Comparison of ENCODE assay signal across 31 cellular contexts in genomic region chr6:108535079-108535742, GRCh38.
"Had no signal": no experiment of that assay in that cellular context is flagged by ENCODE, and none has a peak within 500 bp of the region (broad histone marks: within the 10 kb centered on the region; RNA-seq: fewer than 3 reads in every experiment).

No MANE protein-coding gene starts in this region.

- H3K27ac ChIP-seq: adrenal gland, ascending aorta, breast epithelium, coronary artery, dorsolateral prefrontal cortex had no signal

- DNase-seq: activated CD4-positive, alpha-beta memory T cell treated with anti-CD3 and anti-CD28 coated beads for 36 hours; activated CD4-positive, alpha-beta T cell treated with anti-CD3 and anti-CD28 coated beads for 36 hours; activated CD4-positive, alpha-beta T cell treated with anti-CD3 and anti-CD28 coated beads, Interleukin-2, amount 10 ng/mL, durations not matched to agents 24 days and 14 days; activated CD4-positive, CD25-positive, alpha-beta regulatory T cell; activated CD4-positive, CD25-positive, alpha-beta regulatory T cell treated with anti-CD3 and anti-CD28 coated beads, Interleukin-2, amount 50 U/mL, for 72 hours; activated CD8-positive, alpha-beta memory T cell treated with anti-CD3 and anti-CD28 coated beads, Interleukin-2, amount 10 ng/mL, durations not matched to agents 7 days and 5 days; activated CD8-positive, alpha-beta memory T cell treated with anti-CD3 and anti-CD28 coated beads, Interleukin-2, amount 50 U/mL, for 4 hours; activated CD8-positive, alpha-beta T cell treated with anti-CD3 and anti-CD28 coated beads, Interleukin-2, amount 10 ng/mL, durations not matched to agents 7 days and 5 days; activated effector memory CD4-positive, alpha-beta T cell treated with anti-CD3 and anti-CD28 coated beads, Interleukin-2, amount 50 U/mL, for 16 hours; activated naive CD4-positive, alpha-beta T cell treated with anti-CD3 and anti-CD28 coated beads for 36 hours; activated naive CD8-positive, alpha-beta T cell treated with anti-CD3 and anti-CD28 coated beads for 36 hours; activated naive CD8-positive, alpha-beta T cell treated with anti-CD3 and anti-CD28 coated beads, Interleukin-2, amount 50 U/mL, for 24 hours; activated T-cell treated with anti-CD3 and anti-CD28 coated beads, Interleukin-2, amount 50 U/mL, for 1 hour; activated T-cell treated with anti-CD3 and anti-CD28 coated beads, Interleukin-2, amount 50 U/mL, for 48 hours; adrenal gland; amygdala; dorsolateral prefrontal cortex; effector memory CD4-positive, alpha-beta T cell; endodermal cell; foreskin fibroblast; T-helper 2 cell had no signal

- H3K36me3 Mint-ChIP-seq: activated CD4-positive, alpha-beta memory T cell treated with anti-CD3 and anti-CD28 coated beads for 36 hours; activated naive CD4-positive, alpha-beta T cell treated with anti-CD3 and anti-CD28 coated beads, Interleukin-2, amount 50 U/mL, for 24 hours; activated naive CD8-positive, alpha-beta T cell treated with anti-CD3 and anti-CD28 coated beads for 36 hours; brain had no signal

- H3K4me3 ChIP-seq: adrenal gland, ascending aorta, breast epithelium, coronary artery, dorsolateral prefrontal cortex had no signal

- H3K27me3 ChIP-seq: adrenal gland, ascending aorta, breast epithelium, dorsolateral prefrontal cortex had no signal

- H3K4me1 Mint-ChIP-seq: activated CD4-positive, alpha-beta T cell treated with anti-CD3 and anti-CD28 coated beads for 36 hours; activated CD4-positive, alpha-beta T cell treated with anti-CD3 and anti-CD28 coated beads, Interleukin-2, amount 10 ng/mL, durations not matched to agents 24 days and 14 days; activated CD8-positive, alpha-beta memory T cell treated with anti-CD3 and anti-CD28 coated beads, Interleukin-2, amount 10 ng/mL, durations not matched to agents 7 days and 5 days; activated naive CD4-positive, alpha-beta T cell treated with anti-CD3 and anti-CD28 coated beads, Interleukin-2, amount 50 U/mL, for 24 hours; activated naive CD8-positive, alpha-beta T cell treated with anti-CD3 and anti-CD28 coated beads for 36 hours; activated naive CD8-positive, alpha-beta T cell treated with anti-CD3 and anti-CD28 coated beads, Interleukin-2, amount 50 U/mL, for 24 hours; central memory CD8-positive, alpha-beta T cell had no signal

- H3K4me3 Mint-ChIP-seq: activated CD4-positive, alpha-beta memory T cell treated with anti-CD3 and anti-CD28 coated beads for 36 hours; activated CD4-positive, alpha-beta T cell treated with anti-CD3 and anti-CD28 coated beads for 36 hours; activated CD4-positive, alpha-beta T cell treated with anti-CD3 and anti-CD28 coated beads, Interleukin-2, amount 10 ng/mL, durations not matched to agents 24 days and 14 days; activated CD8-positive, alpha-beta memory T cell treated with anti-CD3 and anti-CD28 coated beads, Interleukin-2, amount 10 ng/mL, durations not matched to agents 7 days and 5 days; activated CD8-positive, alpha-beta T cell treated with anti-CD3 and anti-CD28 coated beads, Interleukin-2, amount 10 ng/mL, durations not matched to agents 7 days and 5 days; activated naive CD4-positive, alpha-beta T cell treated with anti-CD3 and anti-CD28 coated beads for 36 hours; activated naive CD4-positive, alpha-beta T cell treated with anti-CD3 and anti-CD28 coated beads, Interleukin-2, amount 50 U/mL, for 24 hours; activated naive CD8-positive, alpha-beta T cell treated with anti-CD3 and anti-CD28 coated beads for 36 hours; activated naive CD8-positive, alpha-beta T cell treated with anti-CD3 and anti-CD28 coated beads, Interleukin-2, amount 50 U/mL, for 24 hours; activated T-helper 1 cell treated with anti-CD3 and anti-CD28 coated beads, Interleukin-12 subunit alpha, Interleukin-12 subunit beta, Interleukin-2, Interleukin-4 antibody, amounts not matched to agents 30 ng/mL and 10 ng/mL and 1 ng/mL, durations not matched to agents 14 hours and 24 hours and 36 hours; brain; central memory CD8-positive, alpha-beta T cell; dendritic cell treated with granulocyte-macrophage colony-stimulating factor and Interleukin-4, amounts not matched to agents 40 ng/mL and 50 ng/mL, for 4 days; endodermal cell had no signal

- H3K27me3 Mint-ChIP-seq: activated CD4-positive, alpha-beta T cell treated with anti-CD3 and anti-CD28 coated beads for 36 hours; activated naive CD4-positive, alpha-beta T cell treated with anti-CD3 and anti-CD28 coated beads, Interleukin-2, amount 50 U/mL, for 24 hours; activated naive CD8-positive, alpha-beta T cell treated with anti-CD3 and anti-CD28 coated beads, Interleukin-2, amount 50 U/mL, for 24 hours; central memory CD8-positive, alpha-beta T cell had no signal

- H3K36me3 ChIP-seq: adrenal gland, ascending aorta, breast epithelium had no signal

- H3K9me3 ChIP-seq: adrenal gland, breast epithelium had no signal

- H3K4me1 ChIP-seq: adrenal gland, ascending aorta, breast epithelium had no signal

- H3K9me3 Mint-ChIP-seq: activated naive CD4-positive, alpha-beta T cell treated with anti-CD3 and anti-CD28 coated beads, Interleukin-2, amount 50 U/mL, for 24 hours; activated naive CD8-positive, alpha-beta T cell treated with anti-CD3 and anti-CD28 coated beads, Interleukin-2, amount 50 U/mL, for 24 hours; activated T-helper 2 cell treated with anti-CD3 and anti-CD28 coated beads, Interferon-gamma antibody, Interleukin-2, Interleukin-4, amounts not matched to agents 10 μg/mL and 5 μg/mL and 100 μg/mL, durations not matched to agents 14 hours and 24 hours and 36 hours; central memory CD8-positive, alpha-beta T cell; endodermal cell had no signal

- ATAC-seq: activated CD4-positive, alpha-beta T cell treated with anti-CD3 and anti-CD28 coated beads for 36 hours; activated CD8-positive, alpha-beta memory T cell treated with anti-CD3 and anti-CD28 coated beads, Interleukin-2, amount 10 ng/mL, durations not matched to agents 7 days and 5 days; activated CD8-positive, alpha-beta T cell treated with anti-CD3 and anti-CD28 coated beads, Interleukin-2, amount 10 ng/mL, durations not matched to agents 7 days and 5 days; activated naive CD8-positive, alpha-beta T cell treated with anti-CD3 and anti-CD28 coated beads, Interleukin-2, amount 50 U/mL, for 24 hours; esophagus mucosa had no signal

- H3K27ac Mint-ChIP-seq: activated CD4-positive, alpha-beta memory T cell treated with anti-CD3 and anti-CD28 coated beads for 36 hours; activated CD4-positive, alpha-beta T cell treated with anti-CD3 and anti-CD28 coated beads for 36 hours; activated CD4-positive, alpha-beta T cell treated with anti-CD3 and anti-CD28 coated beads, Interleukin-2, amount 10 ng/mL, durations not matched to agents 24 days and 14 days; activated CD8-positive, alpha-beta memory T cell treated with anti-CD3 and anti-CD28 coated beads, Interleukin-2, amount 10 ng/mL, durations not matched to agents 7 days and 5 days; activated CD8-positive, alpha-beta T cell treated with anti-CD3 and anti-CD28 coated beads, Interleukin-2, amount 10 ng/mL, durations not matched to agents 7 days and 5 days; activated naive CD4-positive, alpha-beta T cell treated with anti-CD3 and anti-CD28 coated beads for 36 hours; activated naive CD4-positive, alpha-beta T cell treated with anti-CD3 and anti-CD28 coated beads, Interleukin-2, amount 50 U/mL, for 24 hours; activated naive CD8-positive, alpha-beta T cell treated with anti-CD3 and anti-CD28 coated beads for 36 hours; activated naive CD8-positive, alpha-beta T cell treated with anti-CD3 and anti-CD28 coated beads, Interleukin-2, amount 50 U/mL, for 24 hours; activated T-helper 1 cell treated with anti-CD3 and anti-CD28 coated beads, Interleukin-12 subunit alpha, Interleukin-12 subunit beta, Interleukin-2, Interleukin-4 antibody, amounts not matched to agents 30 ng/mL and 10 ng/mL and 1 ng/mL, durations not matched to agents 14 hours and 24 hours and 36 hours; activated T-helper 2 cell treated with anti-CD3 and anti-CD28 coated beads, Interferon-gamma antibody, Interleukin-2, Interleukin-4, amounts not matched to agents 10 μg/mL and 5 μg/mL and 100 μg/mL, durations not matched to agents 14 hours and 24 hours and 36 hours; brain; dendritic cell treated with granulocyte-macrophage colony-stimulating factor and Interleukin-4, amounts not matched to agents 40 ng/mL and 50 ng/mL, for 4 days; endodermal cell had no signal
